ENCODE assay signal across 24 cellular contexts in the genomic region with DNA sequence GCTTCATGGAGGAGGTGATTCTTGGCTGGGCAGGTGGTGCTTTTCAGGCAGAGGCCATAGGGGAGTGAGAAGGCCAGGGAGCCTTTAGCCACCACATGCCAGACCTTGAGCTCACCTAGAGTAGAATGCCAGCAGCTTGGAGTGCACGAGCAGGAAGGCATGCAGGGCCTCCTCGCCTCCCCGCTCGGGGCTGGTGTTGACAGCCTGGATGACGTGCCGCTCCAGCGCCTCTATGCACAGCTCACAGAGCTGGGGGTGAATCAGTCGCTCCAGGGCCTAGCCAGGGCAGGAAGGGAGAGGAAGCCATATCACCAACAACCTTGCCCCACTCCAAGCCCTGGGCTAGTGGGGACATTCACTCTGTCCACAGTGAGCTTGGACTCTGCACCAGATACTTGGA. TPM values are rescaled to one million over a fixed set of nuclear protein-coding genes. Genes with fewer than 3 reads are reported as not detected.
DNase-seq lines count a peak whose midpoint lies in the region; ATAC-seq and TF ChIP-seq lines count a peak whose summit lies in the region.
"Had no signal": no experiment of that assay in that cellular context is flagged by ENCODE, and none has a peak within 500 bp of the region (broad histone marks: within the 10 kb centered on the region; RNA-seq: fewer than 3 reads in every experiment).

No MANE protein-coding gene starts in this region.

- H3K27me3 ChIP-seq in H7 (ENCODE audit: control insufficient read depth, insufficient read depth, low read length) = no peaks in the 10 kb centered on the region
- H3K27me3 ChIP-seq in neuronal stem cell (ENCODE audit: control insufficient read depth in 3 of 3, insufficient read depth in 3 of 3, low read depth in 1 of 3, low read length in 3 of 3) = no peaks in the 10 kb centered on the region
- H3K27me3 ChIP-seq: ascending aorta, esophagus squamous epithelium, foreskin keratinocyte, right lobe of liver, spleen, testis had no signal

- H3K4me1 ChIP-seq in neuronal stem cell (ENCODE audit: control insufficient read depth in 2 of 2, insufficient read depth in 1 of 2, low read depth in 1 of 2, low read length in 2 of 2) = no peaks in the 10 kb centered on the region
- H3K4me1 ChIP-seq: ascending aorta, esophagus squamous epithelium, foreskin keratinocyte, right lobe of liver, spleen, testis had no signal

- H2AK5ac ChIP-seq in neuronal stem cell (ENCODE audit: low read depth, low read length) = no peak overlapping the region

- DNase-seq in AG20443 (ENCODE audit: low spot score) = peak; percentile 4
- DNase-seq in H7 = peak; percentile 20
- peak; percentile 15 for DNase-seq in epithelial cell of proximal tubule (ENCODE audit: low read depth)
- DNase-seq in islet precursor cell = peak; percentile 35
- no peak for DNase-seq in neuronal stem cell (ENCODE audit: low spot score)
- DNase-seq in RKO (ENCODE audit: low spot score) = no peak
- DNase-seq: activated CD8-positive, alpha-beta T cell treated with anti-CD3 and anti-CD28 coated beads for 36 hours; activated effector memory CD4-positive, alpha-beta T cell treated with Interleukin-2 at 50 U/mL for 16 hours; activated naive CD8-positive, alpha-beta T cell treated with anti-CD3 and anti-CD28 coated beads, Interleukin-2, amount 10 ng/mL, durations not matched to agents 7 days and 5 days; caudate nucleus; cortex of kidney; DMS153; esophagus squamous epithelium; foreskin keratinocyte; left colon; NCI-H146; NCI-H345; right lobe of liver; SIG-M5; spleen; stimulated activated CD4-positive, alpha-beta T cell treated with anti-CD3 and anti-CD28 coated beads, Interleukin-2, amount 100 ng/mL, for 24 hours; testis had no signal

- no peak overlapping the region for H2BK12ac ChIP-seq in neuronal stem cell (ENCODE audit: low read length)

- H3K27ac ChIP-seq in neuronal stem cell (replicated peaks; ENCODE audit: low read length) = no peak overlapping the region
- H3K27ac ChIP-seq: ascending aorta, esophagus squamous epithelium, foreskin keratinocyte, right lobe of liver, spleen, testis had no signal

- H4K8ac ChIP-seq in neuronal stem cell (ENCODE audit: low read depth, low read length) = no peak overlapping the region

- H3K36me3 ChIP-seq in H7 (replicated peaks; ENCODE audit: control insufficient read depth, insufficient read depth, low read length) (peaks cover 10% of the 10 kb centered on the region), neuronal stem cell (replicated peaks in 1 of 2; ENCODE audit: control insufficient read depth in 2 of 2, insufficient read depth in 2 of 2, low read length in 2 of 2) (peaks cover 43 to 82% of the 10 kb centered on the region in 2 donors)

- no peak overlapping the region for H3K14ac ChIP-seq in neuronal stem cell (ENCODE audit: low read length)

- no peak for ATAC-seq in GM18511 (IDR thresholded peaks at IDR 0.05; ENCODE audit: unreplicated experiment)
- ATAC-seq: activated CD8-positive, alpha-beta T cell treated with anti-CD3 and anti-CD28 coated beads for 36 hours; foreskin keratinocyte; left colon; right lobe of liver had no signal

- H3K4ac ChIP-seq in neuronal stem cell (ENCODE audit: low read length) = no peak overlapping the region

- no peak overlapping the region for H2AFZ ChIP-seq in neuronal stem cell (ENCODE audit: low read length)

- no peak overlapping the region for H3K4me2 ChIP-seq in neuronal stem cell (ENCODE audit: insufficient read depth, low read length, poor library complexity, severe bottlenecking)

- no CpG with 5 or more reads among the region's 8 CpGs for WGBS in neuronal stem cell (ENCODE audit: extremely low coverage in 2 of 2, insufficient read length in 2 of 2, insufficient replicate concordance in 1 of 2), 2 donors

- no peak overlapping the region for H2BK5ac ChIP-seq in neuronal stem cell (ENCODE audit: low read length)

- no peaks in the 10 kb centered on the region for H3K79me1 ChIP-seq in neuronal stem cell (ENCODE audit: low read depth, low read length)

- H3K9ac ChIP-seq in neuronal stem cell (ENCODE audit: low read depth, low read length, poor library complexity) = no peak overlapping the region

- H3K4me3 ChIP-seq in H7 (ENCODE audit: insufficient read depth, low read depth, low read length) (no peak overlapping the region), epithelial cell of proximal tubule (ENCODE audit: low read depth, low read length) (no peak overlapping the region), neuronal stem cell (ENCODE audit: low read length in 2 of 2) (no peak overlapping the region)
- H3K4me3 ChIP-seq: ascending aorta, esophagus squamous epithelium, right lobe of liver, spleen, testis had no signal

- H3K18ac ChIP-seq in neuronal stem cell (ENCODE audit: low read length) = no peak overlapping the region

- peaks cover 12 to 30% of the 10 kb centered on the region in 2 donors for H3K9me3 ChIP-seq in neuronal stem cell (replicated peaks in 1 of 2; ENCODE audit: control insufficient read depth in 2 of 2, insufficient read depth in 1 of 2, low read depth in 1 of 2, low read length in 2 of 2)
- H3K9me3 ChIP-seq: ascending aorta, esophagus squamous epithelium, right lobe of liver, testis had no signal

- no peak overlapping the region for H4K91ac ChIP-seq in neuronal stem cell (ENCODE audit: low read depth, low read length, poor library complexity)

- H2BK120ac ChIP-seq in neuronal stem cell (ENCODE audit: low read depth, low read length) = no peak overlapping the region

- H3K23ac ChIP-seq in neuronal stem cell (ENCODE audit: low read depth, low read length, poor library complexity) = no peak overlapping the region

- H2BK15ac ChIP-seq in neuronal stem cell (ENCODE audit: low read length) = no peak overlapping the region

- TF ChIP-seq CTCF in epithelial cell of proximal tubule (conservative IDR thresholded peaks at IDR 0.05; ENCODE audit: low read depth, low read length) = no peak

RNA-seq across cellular contexts. Expression of a gene that starts 15.7 kb away (rescaled TPM):
- total RNA-seq in H7 (2014; rRNA removed; shearing (Covaris generic)) = 36.1 and 38.0 TPM in 2 replicates
- total RNA-seq in epithelial cell of proximal tubule = 29.2 and 34.6 TPM in 2 replicates
- 34.3 TPM for polyA plus RNA-seq in neuronal stem cell (2013, experiment 1 of 2)
- polyA plus RNA-seq in neuronal stem cell (2013, experiment 2 of 2) = 34.4 TPM

RNA-seq across cellular contexts. Expression of a gene that starts 16.0 kb away (rescaled TPM):
- 9.5 and 10.6 TPM in 2 replicates for total RNA-seq in H7 (2014; rRNA removed; shearing (Covaris generic))
- total RNA-seq in epithelial cell of proximal tubule = 3.7 and 5.8 TPM in 2 replicates
- 6.1 TPM for polyA plus RNA-seq in neuronal stem cell (2013, experiment 1 of 2)
- 6.9 TPM for polyA plus RNA-seq in neuronal stem cell (2013, experiment 2 of 2)

Comparison
In these comparisons a context has a peak if more than half of its experiments do, and no peak if none do; other contexts are left out.
1. DNase-seq: peak in AG20443 (single experiment), H7 (single experiment), epithelial cell of proximal tubule (single experiment) and islet precursor cell (single experiment); none in neuronal stem cell (single experiment) and RKO (single experiment).